In the genomic region with DNA sequence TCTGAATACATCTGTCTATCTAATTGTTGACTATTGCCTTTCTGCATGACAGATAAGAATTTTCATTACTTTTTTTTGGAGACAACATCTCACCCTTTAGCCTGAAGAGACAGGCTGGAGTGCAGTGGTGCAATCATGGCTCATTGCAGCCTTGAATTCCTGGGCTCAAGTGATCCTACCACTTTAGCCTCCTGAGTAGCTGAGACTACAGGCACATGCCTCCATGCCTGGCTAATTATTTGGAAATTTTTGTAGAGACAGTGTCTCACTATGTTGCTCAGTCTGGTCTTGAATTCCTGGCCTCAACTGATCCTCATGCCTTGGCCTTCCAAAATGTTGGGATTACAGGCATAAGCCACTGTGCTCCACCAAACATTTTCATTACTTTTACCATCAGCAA, we compare ENCODE assay signal across 6 cellular contexts.
"Had no signal": no experiment of that assay in that cellular context is flagged by ENCODE, and none has a peak within 500 bp of the region (broad histone marks: within the 10 kb centered on the region; RNA-seq: fewer than 3 reads in every experiment).

No MANE protein-coding gene starts in this region.

- H3K27ac Mint-ChIP-seq: IgD-negative memory B cell had no signal

- DNase-seq: IMR-90, KBM-7 had no signal

- H3K4me3 ChIP-seq: K562 had no signal

- H3K4me3 Mint-ChIP-seq: IgD-negative memory B cell had no signal

- H3K27ac ChIP-seq: HL-60 had no signal

- ATAC-seq: HepG2, K562 had no signal

- H3K27me3 Mint-ChIP-seq: IgD-negative memory B cell had no signal
